20 cellular contexts compared by ENCODE assay signal in genomic region chr12:131806654-131807053, GRCh38. TPM values are rescaled to one million over a fixed set of nuclear protein-coding genes. Genes with fewer than 3 reads are reported as not detected.
"Had no signal": no experiment of that assay in that cellular context is flagged by ENCODE, and none has a peak within 500 bp of the region (broad histone marks: within the 10 kb centered on the region; RNA-seq: fewer than 3 reads in every experiment).

No MANE protein-coding gene starts in this region.

- H3K9me3 ChIP-seq: colonic mucosa had no signal

- H3K36me3 ChIP-seq: cardiac muscle cell, colonic mucosa had no signal

- H3K27ac ChIP-seq: cardiac muscle cell, colonic mucosa, PC-9 had no signal

- H3K4me3 ChIP-seq: cardiac muscle cell, colonic mucosa, PC-9 had no signal

- H3K27me3 ChIP-seq: cardiac muscle cell, colonic mucosa had no signal

- DNase-seq: activated CD4-positive, alpha-beta T cell treated with anti-CD3 and anti-CD28 coated beads, Interleukin-2, amount 10 ng/mL, durations not matched to agents 24 days and 14 days; activated CD4-positive, alpha-beta T cell treated with anti-CD3 and anti-CD28 coated beads, Interleukin-2, amount 50 U/mL, for 48 hours; activated CD4-positive, CD25-positive, alpha-beta regulatory T cell treated with anti-CD3 and anti-CD28 coated beads, Interleukin-2, amount 50 U/mL, for 72 hours; activated CD8-positive, alpha-beta memory T cell treated with anti-CD3 and anti-CD28 coated beads, Interleukin-2, amount 10 ng/mL, durations not matched to agents 7 days and 5 days; activated effector memory CD4-positive, alpha-beta T cell treated with Interleukin-2 at 50 U/mL for 16 hours; activated naive CD4-positive, alpha-beta T cell treated with anti-CD3 and anti-CD28 coated beads for 36 hours; activated T-cell treated with anti-CD3 and anti-CD28 coated beads, Interleukin-2, amount 50 U/mL, for 24 hours; amygdala; colonic mucosa; Kasumi-1; NCI-H1105 treated with DMSO at 0.1 percent for 48 hours; NCI-H1436 treated with DMSO at 0.1 percent for 48 hours; NCI-H187 treated with DMSO at 0.1 percent for 48 hours; NCI-H2081 treated with DMSO at 0.1 percent for 48 hours; NCI-H345; NCI-H510A; NCI-H526 treated with DMSO at 0.1 percent for 48 hours; PC-9; SHP77 treated with DMSO at 0.1 percent for 48 hours had no signal

- H3K4me1 ChIP-seq: colonic mucosa had no signal

- H3K4me2 ChIP-seq: PC-9 had no signal

RNA-seq across cellular contexts. Expression of gene MMP17, which starts 21.5 kb away (rescaled TPM):
- total RNA-seq: activated CD8-positive, alpha-beta memory T cell treated with anti-CD3 and anti-CD28 coated beads, Interleukin-2, amount 10 ng/mL, durations not matched to agents 7 days and 5 days; activated naive CD4-positive, alpha-beta T cell treated with anti-CD3 and anti-CD28 coated beads for 36 hours; cardiac muscle cell had no signal
